ENCODE assay signal across 8 cellular contexts in the genomic region with DNA sequence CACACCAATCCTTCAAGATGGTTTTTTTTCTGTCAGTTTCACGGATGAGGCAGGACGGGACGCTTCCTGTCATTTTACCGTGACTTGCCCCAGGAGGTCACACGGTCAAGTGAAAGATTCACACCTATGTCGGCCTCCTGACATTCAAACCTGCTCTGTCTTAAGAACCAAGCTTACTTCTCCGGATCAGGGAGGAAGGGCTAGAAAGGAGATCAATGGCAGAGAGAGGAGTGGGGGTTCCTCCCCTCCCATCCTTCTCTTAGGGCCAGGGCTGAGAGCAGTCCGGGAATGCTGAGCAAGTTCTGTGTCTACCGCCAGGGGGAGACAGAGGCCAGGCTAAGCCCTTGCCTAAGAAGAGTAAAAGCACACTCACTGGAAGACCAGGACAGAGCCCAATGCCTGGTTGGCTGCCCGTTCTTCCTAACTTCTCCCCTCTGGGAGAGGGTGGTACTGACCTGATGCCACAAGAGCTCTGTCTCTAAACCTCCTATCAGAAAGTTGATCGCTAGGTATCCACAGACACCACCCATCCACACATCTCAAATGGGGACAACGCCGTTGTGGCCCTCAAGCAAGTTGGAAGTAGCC. TPM values are rescaled to one million over a fixed set of nuclear protein-coding genes. Genes with fewer than 3 reads are reported as not detected.
DNase-seq lines count a peak whose midpoint lies in the region; ATAC-seq and TF ChIP-seq lines count a peak whose summit lies in the region.

No MANE protein-coding gene starts in this region.

- peak overlapping the region; percentile 46 for H3K9ac ChIP-seq in GM23248

- no peaks in the 10 kb centered on the region for H3K27me3 ChIP-seq in GM23248 (replicated peaks; ENCODE audit: insufficient read depth)
- peaks cover 0 to 4% (median 0%) of the 10 kb centered on the region in 4 donors for H3K27me3 ChIP-seq in upper lobe of left lung

- H3K4me3 ChIP-seq in GM23248: peak overlapping the region; percentile 70
- H3K4me3 ChIP-seq in upper lobe of left lung: peak overlapping the region in 3 of 4 donors; percentile 64 to 75 (median 70)

- in situ Hi-C loops in Caki2 (cut with HindIII; ENCODE audit: low pct_unique_long_range_greater_than_20kb, low sequenced_read_pairs): no loop called here
- in situ Hi-C loops in GM23248 (cut with MboI): no loop called here

- DNase-seq in Caki2 (ENCODE audit: low read depth) (peak; percentile 81), GM23248 (peak; percentile 87), NCI-H1417 treated with DMSO at 0.1 percent for 48 hours (lab: John Stamatoyannopoulos, UW) (peak; percentile 38), T follicular helper cell (ENCODE audit: low read depth) (peak; percentile 72), amniotic epithelial cell (ENCODE audit: low read depth) (peak; percentile 84), left ventricle myocardium superior (peak; percentile 86), posterior vena cava (ENCODE audit: low spot score) (peak; percentile 95), upper lobe of left lung (peak in 1 of 2 donors; percentile 86)

- H3K79me2 ChIP-seq in GM23248 (ENCODE audit: insufficient read depth): no peaks in the 10 kb centered on the region

- H3K9me2 ChIP-seq in GM23248 (ENCODE audit: insufficient read depth): no peaks in the 10 kb centered on the region

- ATAC-seq in left ventricle myocardium superior (peak; percentile 78), upper lobe of left lung (ENCODE audit: low FRiP score in 2 of 2) (peak; percentile 88 to 93)

- peak overlapping the region; percentile 15; the same call in 1 of the 2 replicates for H3K27ac ChIP-seq in GM23248
- H3K27ac ChIP-seq in upper lobe of left lung: peak overlapping the region; percentile 22 to 77 (median 60)

- no peaks in the 10 kb centered on the region for H4K20me1 ChIP-seq in GM23248 (ENCODE audit: insufficient read depth)

- peak overlapping the region; percentile 91 for H2AFZ ChIP-seq in GM23248

- H3K9me3 ChIP-seq in GM23248 (ENCODE audit: low read depth): no peaks in the 10 kb centered on the region
- H3K9me3 ChIP-seq in upper lobe of left lung: no peaks in the 10 kb centered on the region

- no peak for TF ChIP-seq EP300 in upper lobe of left lung (IDR thresholded peaks at IDR 0.05)

- peaks cover 5% of the 10 kb centered on the region for H3F3A ChIP-seq in GM23248 (ENCODE audit: insufficient read depth)

- intact Hi-C loops in left ventricle myocardium superior (cut with micrococcal nuclease) (loop anchor here (5.0 kb wide), 1 partner anchor 86 kb away; no protein-coding TSS in a partner anchor), posterior vena cava (cut with DNase I) (loop anchor here (5.0 to 10.0 kb wide), 2 partner anchors 91 to 329 kb away; no protein-coding TSS in a partner anchor)

- TF ChIP-seq CTCF in upper lobe of left lung (IDR thresholded peaks at IDR 0.05): peak; percentile 91 to 95 (median 94)

- H3K4me1 ChIP-seq in GM23248 (ENCODE audit: insufficient read depth): peaks cover 3% of the 10 kb centered on the region
- peaks cover 13 to 36% (median 28%) of the 10 kb centered on the region in 4 donors for H3K4me1 ChIP-seq in upper lobe of left lung

- no peak for TF ChIP-seq POLR2A in upper lobe of left lung (IDR thresholded peaks at IDR 0.05)

- peak overlapping the region; percentile 69 for H3K4me2 ChIP-seq in GM23248 (ENCODE audit: unreplicated experiment)

- no peaks in the 10 kb centered on the region for H3K36me3 ChIP-seq in GM23248 (ENCODE audit: low read depth)
- no peaks in the 10 kb centered on the region for H3K36me3 ChIP-seq in upper lobe of left lung

- WGBS in GM23248 (ENCODE audit: low coverage in 1 of 2, low lambda C conversion rate in 2 of 2, missing lambda C conversion rate in 2 of 2), 2 experiments: 15 to 16% methylated on average over 13 of the region's 13 CpGs
- 16 to 17% methylated on average over 13 of the region's 13 CpGs for WGBS in upper lobe of left lung, 2 donors

RNA-seq across cellular contexts. Expression of a gene that starts 1.1 kb away (rescaled TPM):
- 0.57 and 1.1 TPM in 2 replicates for total RNA-seq in Caki2 (2014; rRNA removed; shearing (Covaris generic); ENCODE audit: low replicate concordance)
- total RNA-seq in GM23248 (2014; rRNA removed; shearing (Covaris generic)): 0.13 and 0.54 TPM in 2 replicates
- 0.95 and 1.5 TPM in 2 replicates for polyA plus RNA-seq in GM23248 (2016; fragmentation: Nextera tagmentation; extraction: Ambion mirVana)
- total RNA-seq in left ventricle myocardium superior: 7.2 TPM
- 1 to 10 TPM; 2.1 to 3.0 TPM for total RNA-seq in posterior vena cava
- under 1 TPM in 5 of 6 donors, not detected in 1; 0.55 to 0.91 (median 0.74) TPM for total RNA-seq in upper lobe of left lung

RNA-seq across cellular contexts. Expression of a gene that starts 9.3 kb away (rescaled TPM):
- 257 and 306 TPM in 2 replicates for total RNA-seq in Caki2 (2014; rRNA removed; shearing (Covaris generic); ENCODE audit: low replicate concordance)
- 486 and 625 TPM in 2 replicates for total RNA-seq in GM23248 (2014; rRNA removed; shearing (Covaris generic))
- 711 and 762 TPM in 2 replicates for polyA plus RNA-seq in GM23248 (2016; fragmentation: Nextera tagmentation; extraction: Ambion mirVana)
- total RNA-seq in left ventricle myocardium superior (96.0 TPM), posterior vena cava (100 to 1,000 TPM; 297 to 387 TPM), upper lobe of left lung (100 to 1,000 TPM in 5 of 6 donors, 10 to 100 TPM in 1; 80.9 to 218 (median 132) TPM)

RNA-seq across cellular contexts. Expression of a gene that starts 41.8 kb away (rescaled TPM):
- total RNA-seq in Caki2 (2014; rRNA removed; shearing (Covaris generic); ENCODE audit: low replicate concordance): 57.2 and 83.2 TPM in 2 replicates
- total RNA-seq in GM23248 (2014; rRNA removed; shearing (Covaris generic)): 16.5 and 24.9 TPM in 2 replicates
- 29.1 and 31.1 TPM in 2 replicates for polyA plus RNA-seq in GM23248 (2016; fragmentation: Nextera tagmentation; extraction: Ambion mirVana)
- total RNA-seq in left ventricle myocardium superior (14.0 TPM), posterior vena cava (10 to 100 TPM; 29.5 to 32.3 TPM), upper lobe of left lung (100 to 1,000 TPM in 2 of 6 donors, 10 to 100 TPM in 4; 26.5 to 161 (median 56.0) TPM)
